Comparison of ENCODE assay signal across 8 cellular contexts in the genomic region with DNA sequence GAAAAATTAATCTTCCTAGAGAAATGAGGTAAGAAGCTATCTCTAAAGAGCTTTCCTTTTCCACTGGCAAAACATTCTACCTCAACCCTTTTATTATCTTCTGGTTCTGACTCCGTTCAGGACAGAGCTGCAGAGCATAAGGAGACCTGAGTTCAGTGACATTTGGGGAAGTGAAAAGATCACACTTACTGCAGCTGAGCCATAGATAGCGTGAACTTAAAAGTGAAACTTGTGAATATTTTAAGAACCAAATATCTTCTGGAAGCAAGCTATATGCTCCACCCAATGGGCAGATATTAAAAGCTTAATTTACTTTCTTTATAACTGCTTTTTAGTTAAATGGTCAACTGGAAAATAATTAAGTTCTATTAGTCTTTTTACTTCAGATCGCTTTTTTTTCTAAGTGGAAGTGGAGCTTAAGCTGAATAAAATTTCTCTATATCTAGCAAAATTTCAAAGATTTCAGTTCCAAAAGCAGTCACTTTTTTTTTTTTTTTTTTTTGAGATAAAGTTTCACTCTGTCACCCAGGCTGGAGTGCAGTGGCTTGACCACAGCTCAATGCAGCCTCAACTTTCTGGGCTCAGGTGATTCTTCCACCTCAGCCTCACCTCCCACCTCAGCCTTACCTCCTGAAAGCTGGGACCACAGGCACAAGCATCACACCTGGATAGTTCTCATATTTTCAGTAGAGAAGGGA. TPM values are rescaled to one million over a fixed set of nuclear protein-coding genes. Genes with fewer than 3 reads are reported as not detected.
A peak's percentile ranks its signal among the peaks of the same experiment; 100 is the strongest.
DNase-seq lines count a peak whose midpoint lies in the region; ATAC-seq and TF ChIP-seq lines count a peak whose summit lies in the region.

No MANE protein-coding gene starts in this region.

- ATAC-seq in GM18870 (IDR thresholded peaks at IDR 0.05; ENCODE audit: unreplicated experiment) (peak; percentile 90), HG02623 (IDR thresholded peaks at IDR 0.05; ENCODE audit: unreplicated experiment) (peak; percentile 91), mucosa of descending colon (peak; percentile 67)

- no peaks in the 10 kb centered on the region for H3K4me1 ChIP-seq in mucosa of descending colon (ENCODE audit: low read depth)

- H3K4me3 ChIP-seq in NB4 (ENCODE audit: low read depth, low read length) (no peak overlapping the region), mucosa of descending colon (no peak overlapping the region)

- DNase-seq in NB4 (ENCODE audit: low read depth) (peak; percentile 51), mucosa of descending colon (no peak), GOT3 (lab: John Stamatoyannopoulos, UW) (no peak), NCI-H2081 treated with DMSO at 0.1 percent for 48 hours (lab: John Stamatoyannopoulos, UW) (no peak)
- no peak for DNase-seq in effector CD8-positive, alpha-beta T cell (lab: John Stamatoyannopoulos, UW)
- DNase-seq in central memory CD4-positive, alpha-beta T cell, result no peak

- no peaks in the 10 kb centered on the region for H3K9me3 ChIP-seq in mucosa of descending colon

- TF ChIP-seq POLR2A in NB4 (IDR thresholded peaks at IDR 0.05; ENCODE audit: extremely low read depth, insufficient read length), result no peak

- TF ChIP-seq CTCF in NB4 (IDR thresholded peaks at IDR 0.05; ENCODE audit: low read depth, low read length), result no peak
- TF ChIP-seq CTCF in mucosa of descending colon (IDR thresholded peaks at IDR 0.05), result no peak

- intact Hi-C loops in mucosa of descending colon (cut with DNase I, micrococcal nuclease), result no loop called here

- H3K36me3 ChIP-seq in mucosa of descending colon (ENCODE audit: low read depth), result no peaks in the 10 kb centered on the region

RNA-seq across cellular contexts. Expression of a gene that starts 11.9 kb away (rescaled TPM):
- total RNA-seq in mucosa of descending colon, result 1 to 10 TPM; 4.3 to 8.3 (median 5.2) TPM

RNA-seq across cellular contexts. Expression of a gene that starts 27.8 kb away (rescaled TPM):
- 100 to 1,000 TPM in 2 of 3 donors, 10 to 100 TPM in 1; 72.4 to 197 (median 153) TPM for total RNA-seq in mucosa of descending colon

RNA-seq across cellular contexts. Expression of a gene that starts 45.0 kb away (rescaled TPM):
- 10 to 100 TPM; 26.6 to 40.0 (median 28.7) TPM for total RNA-seq in mucosa of descending colon

RNA-seq across cellular contexts. Expression of a gene that starts 45.5 kb away (rescaled TPM):
- 1 to 10 TPM; 4.2 to 6.0 (median 5.2) TPM for total RNA-seq in mucosa of descending colon

RNA-seq across cellular contexts. Expression of a gene that starts 47.4 kb away (rescaled TPM):
- 10 to 100 TPM; 24.1 to 36.5 (median 28.3) TPM for total RNA-seq in mucosa of descending colon
